17 cellular contexts compared by ENCODE assay signal in genomic region chr18:70442933-70443332, GRCh38.
DNase-seq lines count a peak whose midpoint lies in the region; ATAC-seq and TF ChIP-seq lines count a peak whose summit lies in the region.
"Had no signal": no experiment of that assay in that cellular context is flagged by ENCODE, and none has a peak within 500 bp of the region (broad histone marks: within the 10 kb centered on the region; RNA-seq: fewer than 3 reads in every experiment).

No MANE protein-coding gene starts in this region.

- no peak overlapping the region for H3K18ac ChIP-seq in mesendoderm (ENCODE audit: low read length)

- H4K20me1 ChIP-seq in GM23338 (replicated peaks; ENCODE audit: insufficient read depth), result no peaks in the 10 kb centered on the region

- H3K9me3 Mint-ChIP-seq in GM23338, result peaks cover 43% of the 10 kb centered on the region
- H3K9me3 Mint-ChIP-seq in T-helper 2 cell treated with Interferon-gamma antibody and Interleukin-4, amounts not matched to agents 5 μg/mL and 100 μg/mL, for 36 hours, result peaks cover 23% of the 10 kb centered on the region

- H3K23ac ChIP-seq in mesendoderm (ENCODE audit: low read length), result no peak overlapping the region

- no peak for ATAC-seq in GM23338
- ATAC-seq: Right ventricle myocardium inferior, T-cell had no signal

- H3K79me1 ChIP-seq in mesendoderm (ENCODE audit: low read length), result no peaks in the 10 kb centered on the region

- H3K27me3 Mint-ChIP-seq in GM23338 (ENCODE audit: insufficient read depth, low read depth, poor library complexity), result peaks cover 4% of the 10 kb centered on the region
- H3K27me3 Mint-ChIP-seq in T-helper 2 cell treated with Interferon-gamma antibody and Interleukin-4, amounts not matched to agents 5 μg/mL and 100 μg/mL, for 36 hours (ENCODE audit: low read depth), result no peaks in the 10 kb centered on the region

- WGBS in mesendoderm (ENCODE audit: extremely low coverage, insufficient coverage, low lambda C conversion rate), result no CpG with 5 or more reads among the region's 5 CpGs

- intact Hi-C loops in vagina (cut with DNase I), result no loop called here

- H3K27ac Mint-ChIP-seq in GM23338, result no peak overlapping the region
- no peak overlapping the region for H3K27ac Mint-ChIP-seq in T-helper 2 cell treated with Interferon-gamma antibody and Interleukin-4, amounts not matched to agents 5 μg/mL and 100 μg/mL, for 36 hours
- H3K27ac Mint-ChIP-seq: B cell; CD4-positive, alpha-beta T cell; T-cell had no signal

- no peak overlapping the region for H2BK5ac ChIP-seq in mesendoderm (ENCODE audit: low read length)

- no peak for TF ChIP-seq POLR2A in vagina (IDR thresholded peaks at IDR 0.05)

- POLR2A ChIA-PET in RWPE1 (lab: Yijun Ruan, JAX; ENCODE audit: low non-redundant PET), result no interaction called here

- no peak overlapping the region for H2BK120ac ChIP-seq in mesendoderm (ENCODE audit: low read depth, low read length)

- H3K27me3 ChIP-seq in GM23338 (ENCODE audit: insufficient read depth), result no peaks in the 10 kb centered on the region
- no peaks in the 10 kb centered on the region for H3K27me3 ChIP-seq in mesendoderm (ENCODE audit: insufficient read depth, low read length, poor library complexity)
- no peaks in the 10 kb centered on the region for H3K27me3 ChIP-seq in vagina

- no peak overlapping the region for H4K5ac ChIP-seq in mesendoderm (ENCODE audit: low read length)

- H3K36me3 Mint-ChIP-seq in GM23338 (ENCODE audit: low read depth), result peaks cover 26% of the 10 kb centered on the region
- peaks cover 2% of the 10 kb centered on the region for H3K36me3 Mint-ChIP-seq in T-helper 2 cell treated with Interferon-gamma antibody and Interleukin-4, amounts not matched to agents 5 μg/mL and 100 μg/mL, for 36 hours (ENCODE audit: low read depth)
- H3K36me3 Mint-ChIP-seq: T-cell had no signal

- no peak overlapping the region for H3K4ac ChIP-seq in mesendoderm (ENCODE audit: low read depth, low read length)

- peak; percentile 28 for DNase-seq in GM23338 (ENCODE audit: low spot score)
- DNase-seq in amniotic epithelial cell (ENCODE audit: low read depth), result peak; percentile 27
- DNase-seq in mesendoderm, result peak; percentile 37
- no peak for DNase-seq in RWPE1 (ENCODE audit: low spot score)
- no peak for DNase-seq in vagina (ENCODE audit: extremely low spot score in 2 of 2)
- no peak for DNase-seq in T-helper 2 cell treated with Interferon-gamma antibody and Interleukin-4, amounts not matched to agents 5 μg/mL and 100 μg/mL, for 36 hours (ENCODE audit: low spot score)
- DNase-seq: CD4-positive, alpha-beta T cell; DMS79 treated with DMSO at 0.1 percent for 48 hours; NCI-H1417 treated with DMSO at 0.1 percent for 48 hours; NCI-H1930; NCI-H774; PC-9; T-cell had no signal

- no peak overlapping the region for H3K4me3 ChIP-seq in GM23338
- no peak overlapping the region for H3K4me3 ChIP-seq in mesendoderm (ENCODE audit: low read length)
- H3K4me3 ChIP-seq in vagina, result no peak overlapping the region
- H3K4me3 ChIP-seq: PC-9, SK-N-MC had no signal

- no peak overlapping the region for H4K8ac ChIP-seq in mesendoderm (ENCODE audit: low read depth, low read length)

- H2AFZ ChIP-seq in GM23338, result no peak overlapping the region
- H2AFZ ChIP-seq: PC-9 had no signal

- no peaks in the 10 kb centered on the region for H3K9me2 ChIP-seq in GM23338 (ENCODE audit: insufficient read depth)

- CTCF ChIA-PET in RWPE1 (lab: Yijun Ruan, JAX), result no interaction called here

- no peak for TF ChIP-seq RAD21 in Ishikawa (IDR thresholded peaks at IDR 0.05; ENCODE audit: low read depth)

- no peak overlapping the region for H3K4me3 Mint-ChIP-seq in GM23338
- H3K4me3 Mint-ChIP-seq in T-helper 2 cell treated with Interferon-gamma antibody and Interleukin-4, amounts not matched to agents 5 μg/mL and 100 μg/mL, for 36 hours, result no peak overlapping the region
- H3K4me3 Mint-ChIP-seq: B cell; CD4-positive, alpha-beta T cell; T-cell had no signal

- H3K27ac ChIP-seq in GM23338 (ENCODE audit: low read depth), result no peak overlapping the region
- no peak overlapping the region for H3K27ac ChIP-seq in mesendoderm (ENCODE audit: low read depth, low read length)
- H3K27ac ChIP-seq in RWPE1, result no peak overlapping the region
- no peak overlapping the region for H3K27ac ChIP-seq in vagina
- H3K27ac ChIP-seq: PC-9, SK-N-MC had no signal

- no peak for TF ChIP-seq EP300 in Ishikawa (IDR thresholded peaks at IDR 0.05; ENCODE audit: borderline replicate concordance)

- no peaks in the 10 kb centered on the region for H3K79me2 ChIP-seq in GM23338 (replicated peaks; ENCODE audit: insufficient read depth)
- H3K79me2 ChIP-seq in mesendoderm (ENCODE audit: control insufficient read depth, insufficient read depth, low read length), result no peaks in the 10 kb centered on the region

- no peaks in the 10 kb centered on the region for H3K4me1 Mint-ChIP-seq in GM23338
- no peaks in the 10 kb centered on the region for H3K4me1 Mint-ChIP-seq in T-helper 2 cell treated with Interferon-gamma antibody and Interleukin-4, amounts not matched to agents 5 μg/mL and 100 μg/mL, for 36 hours (ENCODE audit: low read depth)
- H3K4me1 Mint-ChIP-seq: B cell, T-cell had no signal

- no peak overlapping the region for H2AK5ac ChIP-seq in mesendoderm (ENCODE audit: low read length)

- H3K36me3 ChIP-seq in GM23338 (ENCODE audit: insufficient read depth) (peaks cover 16% of the 10 kb centered on the region), mesendoderm (ENCODE audit: control insufficient read depth, insufficient read depth, low read length) (no peaks in the 10 kb centered on the region), vagina (no peaks in the 10 kb centered on the region)

- TF ChIP-seq CTCF in GM23338 (conservative IDR thresholded peaks at IDR 0.05; ENCODE audit: low read depth in 2 of 2) (no peak), RWPE1 (conservative IDR thresholded peaks at IDR 0.05; ENCODE audit: low read depth) (no peak), vagina (IDR thresholded peaks at IDR 0.05) (no peak)

- no peak overlapping the region for H3K9ac ChIP-seq in mesendoderm (ENCODE audit: low read length)

- H3K4me2 ChIP-seq in GM23338 (no peak overlapping the region), mesendoderm (ENCODE audit: low read length) (no peak overlapping the region)
- H3K4me2 ChIP-seq: PC-9 had no signal

- no peaks in the 10 kb centered on the region for H3F3A ChIP-seq in GM23338 (replicated peaks; ENCODE audit: low read depth)

- H3K9me3 ChIP-seq in vagina, result peaks cover 9% of the 10 kb centered on the region

- H3K4me1 ChIP-seq in GM23338 (ENCODE audit: insufficient read depth) (no peaks in the 10 kb centered on the region), mesendoderm (ENCODE audit: control insufficient read depth, low read depth, low read length) (no peaks in the 10 kb centered on the region), vagina (no peaks in the 10 kb centered on the region)

- no peak overlapping the region for H3K56ac ChIP-seq in mesendoderm (ENCODE audit: low read length)

- no peak overlapping the region for H2BK15ac ChIP-seq in mesendoderm (replicated peaks; ENCODE audit: low read depth)

TF ChIP-seq in GM23338, 12 proteins besides CTCF, POLR2A, EP300 and RAD21 (continues in another document):
- no peak for TF ChIP-seq STAT1 (IDR thresholded peaks at IDR 0.05; ENCODE audit: unreplicated experiment)

TF ChIP-seq in Ishikawa, 13 proteins besides CTCF, POLR2A, EP300 and RAD21:
- TF ChIP-seq, protein P1, sequence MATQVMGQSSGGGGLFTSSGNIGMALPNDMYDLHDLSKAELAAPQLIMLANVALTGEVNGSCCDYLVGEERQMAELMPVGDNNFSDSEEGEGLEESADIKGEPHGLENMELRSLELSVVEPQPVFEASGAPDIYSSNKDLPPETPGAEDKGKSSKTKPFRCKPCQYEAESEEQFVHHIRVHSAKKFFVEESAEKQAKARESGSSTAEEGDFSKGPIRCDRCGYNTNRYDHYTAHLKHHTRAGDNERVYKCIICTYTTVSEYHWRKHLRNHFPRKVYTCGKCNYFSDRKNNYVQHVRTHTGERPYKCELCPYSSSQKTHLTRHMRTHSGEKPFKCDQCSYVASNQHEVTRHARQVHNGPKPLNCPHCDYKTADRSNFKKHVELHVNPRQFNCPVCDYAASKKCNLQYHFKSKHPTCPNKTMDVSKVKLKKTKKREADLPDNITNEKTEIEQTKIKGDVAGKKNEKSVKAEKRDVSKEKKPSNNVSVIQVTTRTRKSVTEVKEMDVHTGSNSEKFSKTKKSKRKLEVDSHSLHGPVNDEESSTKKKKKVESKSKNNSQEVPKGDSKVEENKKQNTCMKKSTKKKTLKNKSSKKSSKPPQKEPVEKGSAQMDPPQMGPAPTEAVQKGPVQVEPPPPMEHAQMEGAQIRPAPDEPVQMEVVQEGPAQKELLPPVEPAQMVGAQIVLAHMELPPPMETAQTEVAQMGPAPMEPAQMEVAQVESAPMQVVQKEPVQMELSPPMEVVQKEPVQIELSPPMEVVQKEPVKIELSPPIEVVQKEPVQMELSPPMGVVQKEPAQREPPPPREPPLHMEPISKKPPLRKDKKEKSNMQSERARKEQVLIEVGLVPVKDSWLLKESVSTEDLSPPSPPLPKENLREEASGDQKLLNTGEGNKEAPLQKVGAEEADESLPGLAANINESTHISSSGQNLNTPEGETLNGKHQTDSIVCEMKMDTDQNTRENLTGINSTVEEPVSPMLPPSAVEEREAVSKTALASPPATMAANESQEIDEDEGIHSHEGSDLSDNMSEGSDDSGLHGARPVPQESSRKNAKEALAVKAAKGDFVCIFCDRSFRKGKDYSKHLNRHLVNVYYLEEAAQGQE (IDR thresholded peaks at IDR 0.05; ENCODE audit: low read depth), result no peak
- TF ChIP-seq, protein P2, sequence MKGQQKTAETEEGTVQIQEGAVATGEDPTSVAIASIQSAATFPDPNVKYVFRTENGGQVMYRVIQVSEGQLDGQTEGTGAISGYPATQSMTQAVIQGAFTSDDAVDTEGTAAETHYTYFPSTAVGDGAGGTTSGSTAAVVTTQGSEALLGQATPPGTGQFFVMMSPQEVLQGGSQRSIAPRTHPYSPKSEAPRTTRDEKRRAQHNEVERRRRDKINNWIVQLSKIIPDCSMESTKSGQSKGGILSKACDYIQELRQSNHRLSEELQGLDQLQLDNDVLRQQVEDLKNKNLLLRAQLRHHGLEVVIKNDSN (IDR thresholded peaks at IDR 0.05), result 0 out of 2 replicates have a peak, but pooled peaks have one; percentile 39
- 0 out of 2 replicates have a peak, but pooled peaks have one; percentile 30 for TF ChIP-seq TCF12 (IDR thresholded peaks at IDR 0.05; ENCODE audit: low read depth)
- TF ChIP-seq NFIC (IDR thresholded peaks at IDR 0.05), result no peak

Comparison
In these comparisons a context has a peak if more than half of its experiments do, and no peak if none do; other contexts are left out.
1. DNase-seq: peak in GM23338 (single experiment), amniotic epithelial cell (single experiment) and mesendoderm (single experiment); none in RWPE1 (single experiment), vagina (0 of 2) and T-helper 2 cell treated with Interferon-gamma antibody and Interleukin-4, amounts not matched to agents 5 μg/mL and 100 μg/mL, for 36 hours (single experiment).